ENCODE assay signal across 19 cellular contexts in the genomic region with DNA sequence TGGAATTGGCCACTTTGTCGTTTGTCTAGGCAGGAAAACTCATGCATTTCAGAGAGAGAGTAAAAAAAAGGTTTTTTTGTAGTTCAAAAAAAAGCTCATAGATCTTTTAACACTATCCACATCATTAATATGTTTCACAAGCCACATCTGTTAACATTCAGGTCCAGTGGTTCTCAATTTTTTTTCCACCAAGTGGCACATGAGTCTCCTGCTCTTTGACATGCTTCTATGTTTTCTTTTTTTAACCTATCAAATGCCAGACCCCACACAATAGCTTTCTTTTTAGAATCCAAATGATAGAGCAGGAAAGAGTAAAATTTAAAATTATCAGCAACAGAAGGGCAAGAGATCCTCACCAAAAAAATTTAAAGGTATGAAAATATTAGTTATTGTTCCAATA. TPM values are rescaled to one million over a fixed set of nuclear protein-coding genes. Genes with fewer than 3 reads are reported as not detected.
DNase-seq lines count a peak whose midpoint lies in the region; ATAC-seq, FAIRE-seq and TF ChIP-seq lines count a peak whose summit lies in the region.
"Had no signal": no experiment of that assay in that cellular context is flagged by ENCODE, and none has a peak within 500 bp of the region (broad histone marks: within the 10 kb centered on the region; RNA-seq: fewer than 3 reads in every experiment).

No MANE protein-coding gene starts in this region.

- H3K79me2 ChIP-seq in HepG2 (ENCODE audit: insufficient read depth, low read length) (no peaks in the 10 kb centered on the region), osteoblast (ENCODE audit: insufficient read depth, low read length) (peaks cover under 1% of the 10 kb centered on the region)

- 77% methylated on average over 1 of the region's 1 CpG for WGBS in HepG2 (ENCODE audit: low lambda C conversion rate)
- WGBS in right lobe of liver (ENCODE audit: insufficient coverage, low coverage, low lambda C conversion rate, missing lambda C conversion rate): 69% methylated on average over 1 of the region's 1 CpG

- H3K27me3 ChIP-seq in HepG2 (ENCODE audit: control insufficient read depth in 1 of 2, insufficient read depth in 2 of 2, low read length in 2 of 2): no peaks in the 10 kb centered on the region
- no peaks in the 10 kb centered on the region for H3K27me3 ChIP-seq in right lobe of liver
- H3K27me3 ChIP-seq in osteoblast (ENCODE audit: insufficient read depth, low read length): no peaks in the 10 kb centered on the region
- H3K27me3 ChIP-seq in uterus: no peaks in the 10 kb centered on the region
- H3K27me3 ChIP-seq: BLaER1, Peyer's patch had no signal

- H3K36me3 ChIP-seq in HepG2 (replicated peaks in 1 of 2; ENCODE audit: control insufficient read depth in 1 of 2, insufficient read depth in 2 of 2, low read length in 2 of 2): no peaks in the 10 kb centered on the region
- no peaks in the 10 kb centered on the region for H3K36me3 ChIP-seq in right lobe of liver
- peaks cover 25% of the 10 kb centered on the region for H3K36me3 ChIP-seq in osteoblast (ENCODE audit: insufficient read depth, low read length)
- no peaks in the 10 kb centered on the region for H3K36me3 ChIP-seq in uterus

- H3K27ac ChIP-seq in HepG2 (ENCODE audit: extremely low read length, insufficient read depth, low read length) (no peak overlapping the region), right lobe of liver (no peak overlapping the region), osteoblast (ENCODE audit: low read depth, low read length) (peak overlapping the region; percentile 86), uterus (peak overlapping the region; percentile 76 to 77)
- H3K27ac ChIP-seq: BLaER1 had no signal

- POLR2A ChIA-PET in HepG2 (lab: Yijun Ruan, JAX): interaction anchor here (2.1 to 2.8 kb wide), 2 partner anchors 11 to 203 kb away, joined by 5 to 12 read pairs; no protein-coding TSS in a partner anchor

- CTCF ChIA-PET in HepG2 (lab: Yijun Ruan, JAX; ENCODE audit: low intra/inter-chr PET ratio, low total read pairs): no interaction called here

- DNase-seq in HepG2 (ENCODE audit: low spot score) (no peak), right lobe of liver (no peak), fibroblast of gingiva (ENCODE audit: low read depth) (peak; percentile 78), osteoblast (ENCODE audit: insufficient read length, low spot score, missing footprints) (no peak), uterus (no peak), DMS153 treated with DMSO at 0.1 percent for 48 hours (lab: John Stamatoyannopoulos, UW; ENCODE audit: unreplicated experiment) (no peak)
- DNase-seq: CD4-positive, alpha-beta memory T cell; DMS53; EL; NCI-H1105; NCI-H2081 treated with DMSO at 0.1 percent for 48 hours had no signal

- TF ChIP-seq EP300 in HepG2 (IDR thresholded peaks at IDR 0.05; ENCODE audit: low read depth in 2 of 2, low read length in 2 of 2) (no peak), HepG2 (CRISPR knock-in tag; IDR thresholded peaks at IDR 0.05; ENCODE audit: borderline replicate concordance) (no peak)

- H3K4me1 ChIP-seq in HepG2 (ENCODE audit: insufficient read depth, low read length) (peaks cover 32% of the 10 kb centered on the region), right lobe of liver (peaks cover 0 to 7% (median 0%) of the 10 kb centered on the region in 4 donors), osteoblast (ENCODE audit: insufficient read depth, low read length) (peaks cover 32% of the 10 kb centered on the region), uterus (peaks cover 5 to 8% of the 10 kb centered on the region in 2 donors)

- H3K9me3 ChIP-seq in HepG2 (ENCODE audit: low read length) (no peaks in the 10 kb centered on the region), right lobe of liver (no peaks in the 10 kb centered on the region), osteoblast (ENCODE audit: low read depth, low read length) (no peaks in the 10 kb centered on the region), uterus (no peaks in the 10 kb centered on the region)
- H3K9me3 ChIP-seq: BLaER1, Peyer's patch had no signal

- H3K9ac ChIP-seq in HepG2 (ENCODE audit: insufficient read depth, low read depth, low read length): no peak overlapping the region
- H3K9ac ChIP-seq: BLaER1 had no signal

- BruUV-seq in HepG2 (replicated peaks; lab: Mats Ljungman, UMichigan): no TSS peak

- TF ChIP-seq RAD21 in HepG2 (CRISPR knock-in tag; IDR thresholded peaks at IDR 0.05): no peak

- ATAC-seq in HepG2 (no peak), right lobe of liver (no peak), GM21381 (IDR thresholded peaks at IDR 0.05; ENCODE audit: unreplicated experiment) (no peak), GM18505 (IDR thresholded peaks at IDR 0.05; ENCODE audit: unreplicated experiment) (no peak)
- ATAC-seq: GM12878, K562 had no signal

- H2AFZ ChIP-seq in HepG2 (ENCODE audit: low read length): no peak overlapping the region
- H2AFZ ChIP-seq in osteoblast (ENCODE audit: low read length): no peak overlapping the region

- in situ Hi-C loops in HepG2 (cut with HindIII; ENCODE audit: extremely low pct_ligation_motif_present, low pct_unique_long_range_greater_than_20kb): no loop called here

- TF ChIP-seq CTCF in HepG2 (CRISPR knock-in tag; IDR thresholded peaks at IDR 0.05): no peak
- no peak for TF ChIP-seq CTCF in right lobe of liver (IDR thresholded peaks at IDR 0.05)
- no peak for TF ChIP-seq CTCF in osteoblast (IDR thresholded peaks at IDR 0.05; ENCODE audit: extremely low read depth, low read depth, low read length)
- TF ChIP-seq CTCF in uterus (IDR thresholded peaks at IDR 0.05): no peak

- intact Hi-C loops in HepG2 (cut with micrococcal nuclease; ENCODE audit: unreplicated experiment): no loop called here
- intact Hi-C loops in right lobe of liver (cut with DNase I): no loop called here
- intact Hi-C loops in uterus (cut with DNase I; ENCODE audit: low total_unique reads): no loop called here

- no peaks in the 10 kb centered on the region for H4K20me1 ChIP-seq in HepG2 (ENCODE audit: insufficient read depth, low read length)
- no peaks in the 10 kb centered on the region for H4K20me1 ChIP-seq in osteoblast (ENCODE audit: insufficient read depth, low read length)

- TF ChIP-seq POLR2A in HepG2 (IDR thresholded peaks at IDR 0.05; ENCODE audit: insufficient read depth in 1 of 2, low read depth in 2 of 2, low read length in 2 of 2) (no peak), right lobe of liver (IDR thresholded peaks at IDR 0.05) (no peak), uterus (IDR thresholded peaks at IDR 0.05) (no peak), GM18505 (IDR thresholded peaks at IDR 0.05; ENCODE audit: borderline replicate concordance, extremely low read depth, insufficient read depth, insufficient read length) (no peak)

- H3K4me2 ChIP-seq in HepG2 (ENCODE audit: low read depth, low read length) (no peak overlapping the region), osteoblast (ENCODE audit: insufficient read depth, low read length) (no peak overlapping the region)
- H3K4me2 ChIP-seq: BLaER1 had no signal

- no peak for FAIRE-seq in HepG2 (lab: Jason Lieb, UNC)
- FAIRE-seq: GM12878, GM18507, H54, K562 had no signal

- H3K4me3 ChIP-seq in HepG2 (replicated peaks in 1 of 3; ENCODE audit: insufficient read depth in 1 of 3, low read depth in 2 of 3, low read length in 3 of 3) (no peak overlapping the region), right lobe of liver (no peak overlapping the region), osteoblast (ENCODE audit: insufficient read depth, low read length) (no peak overlapping the region), uterus (no peak overlapping the region)
- H3K4me3 ChIP-seq: BLaER1, GM12878, K562, Peyer's patch had no signal

RNA-seq across cellular contexts. Expression of gene NOD1, which starts 20.3 kb away (rescaled TPM):
- total RNA-seq in HepG2 (2016; rRNA removed; fragmentation: Illumina TruSeq; extraction: Trizol) (2.9 TPM in 2 replicates), right lobe of liver (1 to 10 TPM; 1.7 to 5.3 (median 2.7) TPM), osteoblast (7.6 and 7.7 TPM in 2 replicates), uterus (10 to 100 TPM in 3 of 4 donors, 1 to 10 TPM in 1; 9.2 to 22.1 (median 12.7) TPM)
- 1.6 and 1.8 TPM in 2 replicates for total RNA-seq in HepG2 (2016; cell fraction: cytosol; rRNA removed; fragmentation: Illumina TruSeq; extraction: Trizol; ENCODE audit: low read depth)
- 2.4 and 2.6 TPM in 2 replicates for total RNA-seq in HepG2 (2016; cell fraction: insoluble cytoplasmic fraction; rRNA removed; fragmentation: Illumina TruSeq; extraction: Trizol)
- total RNA-seq in HepG2 (2016; cell fraction: membrane; rRNA removed; fragmentation: Illumina TruSeq; extraction: Trizol): 1.7 and 3.3 TPM in 2 replicates
- total RNA-seq in HepG2 (2016; cell fraction: nucleus; rRNA removed; fragmentation: Illumina TruSeq; extraction: Trizol): 4.8 and 4.9 TPM in 2 replicates
- 1.7 and 1.9 TPM in 2 replicates for polyA plus RNA-seq in HepG2 (2011; rRNA removed)
- polyA plus RNA-seq in HepG2 (2011; cell fraction: cytosol; rRNA removed): 1.1 and 1.4 TPM in 2 replicates
- polyA plus RNA-seq in HepG2 (2011; cell fraction: nucleus; rRNA removed): 4.1 and 4.3 TPM in 2 replicates
- polyA plus RNA-seq in HepG2 (2012): 0.91 and 1.1 TPM in 2 replicates
- polyA plus RNA-seq in HepG2 (2016; cell fraction: cytosol; fragmentation: Illumina TruSeq; extraction: Trizol; ENCODE audit: low read depth): 0.54 and 0.55 TPM in 2 replicates
- 2.1 and 3.1 TPM in 2 replicates for polyA plus RNA-seq in HepG2 (2016; cell fraction: insoluble cytoplasmic fraction; fragmentation: Illumina TruSeq; extraction: Trizol; ENCODE audit: low read depth)
- 1.2 TPM in 2 replicates for polyA plus RNA-seq in HepG2 (2016; cell fraction: membrane; fragmentation: Illumina TruSeq; extraction: Trizol; ENCODE audit: low read depth)
- polyA plus RNA-seq in HepG2 (2016; cell fraction: nucleus; fragmentation: Illumina TruSeq; extraction: Trizol; ENCODE audit: insufficient read depth, low read depth): 6.7 and 7.0 TPM in 2 replicates
- 4.2 and 9.5 TPM in 2 replicates for polyA minus RNA-seq in HepG2 (2011; rRNA and poly(A)+ RNA removed; ENCODE audit: low replicate concordance)
- polyA minus RNA-seq in HepG2 (2011; cell fraction: cytosol; rRNA and poly(A)+ RNA removed): 0.97 and 1.1 TPM in 2 replicates
- polyA minus RNA-seq in HepG2 (2011; cell fraction: nucleus; rRNA and poly(A)+ RNA removed): 4.5 and 5.7 TPM in 2 replicates

RNA-seq across cellular contexts. Expression of gene GGCT, which starts 46.3 kb away (rescaled TPM):
- total RNA-seq in HepG2 (2016; rRNA removed; fragmentation: Illumina TruSeq; extraction: Trizol): 78.3 and 100 TPM in 2 replicates
- total RNA-seq in HepG2 (2016; cell fraction: cytosol; rRNA removed; fragmentation: Illumina TruSeq; extraction: Trizol; ENCODE audit: low read depth): 39.7 and 45.3 TPM in 2 replicates
- 82.1 and 105 TPM in 2 replicates for total RNA-seq in HepG2 (2016; cell fraction: insoluble cytoplasmic fraction; rRNA removed; fragmentation: Illumina TruSeq; extraction: Trizol)
- 67.8 and 73.9 TPM in 2 replicates for total RNA-seq in HepG2 (2016; cell fraction: membrane; rRNA removed; fragmentation: Illumina TruSeq; extraction: Trizol)
- 32.3 and 39.6 TPM in 2 replicates for total RNA-seq in HepG2 (2016; cell fraction: nucleus; rRNA removed; fragmentation: Illumina TruSeq; extraction: Trizol)
- polyA plus RNA-seq in HepG2 (2011; rRNA removed): 14.0 and 19.5 TPM in 2 replicates
- 11.4 and 15.5 TPM in 2 replicates for polyA plus RNA-seq in HepG2 (2011; cell fraction: cytosol; rRNA removed)
- 4.5 and 4.6 TPM in 2 replicates for polyA plus RNA-seq in HepG2 (2011; cell fraction: nucleus; rRNA removed)
- polyA plus RNA-seq in HepG2 (2012): 24.6 and 36.2 TPM in 2 replicates
- 46.7 and 63.3 TPM in 2 replicates for polyA plus RNA-seq in HepG2 (2016; cell fraction: cytosol; fragmentation: Illumina TruSeq; extraction: Trizol; ENCODE audit: low read depth)
- polyA plus RNA-seq in HepG2 (2016; cell fraction: insoluble cytoplasmic fraction; fragmentation: Illumina TruSeq; extraction: Trizol; ENCODE audit: low read depth): 121 TPM in 2 replicates
- polyA plus RNA-seq in HepG2 (2016; cell fraction: membrane; fragmentation: Illumina TruSeq; extraction: Trizol; ENCODE audit: low read depth): 69.8 and 73.0 TPM in 2 replicates
- 58.4 and 59.1 TPM in 2 replicates for polyA plus RNA-seq in HepG2 (2016; cell fraction: nucleus; fragmentation: Illumina TruSeq; extraction: Trizol; ENCODE audit: insufficient read depth, low read depth)
- 8.0 and 33.3 TPM in 2 replicates for polyA minus RNA-seq in HepG2 (2011; rRNA and poly(A)+ RNA removed; ENCODE audit: low replicate concordance)
- polyA minus RNA-seq in HepG2 (2011; cell fraction: cytosol; rRNA and poly(A)+ RNA removed): 5.6 and 6.7 TPM in 2 replicates
- polyA minus RNA-seq in HepG2 (2011; cell fraction: nucleus; rRNA and poly(A)+ RNA removed): 5.8 and 6.7 TPM in 2 replicates
- 10 to 100 TPM; 13.2 to 23.8 (median 16.8) TPM for total RNA-seq in right lobe of liver
- 24.2 and 26.8 TPM in 2 replicates for total RNA-seq in osteoblast
- 10 to 100 TPM in 3 of 4 donors, 1 to 10 TPM in 1; 4.9 to 35.9 (median 21.3) TPM for total RNA-seq in uterus

Comparison
In these comparisons a context has a peak if more than half of its experiments do, and no peak if none do; other contexts are left out.
1. H3K27ac ChIP-seq: peak in osteoblast (single experiment) and uterus (2 of 2); none in HepG2 (single experiment) and right lobe of liver (0 of 3).